ENCODE assay signal across 7 cellular contexts in genomic region chr1:1434131-1434811, GRCh38. TPM values are rescaled to one million over a fixed set of nuclear protein-coding genes. Genes with fewer than 3 reads are reported as not detected.
DNase-seq lines count a peak whose midpoint lies in the region; ATAC-seq, FAIRE-seq and TF ChIP-seq lines count a peak whose summit lies in the region.
"Had no signal": no experiment of that assay in that cellular context is flagged by ENCODE, and none has a peak within 500 bp of the region (broad histone marks: within the 10 kb centered on the region; RNA-seq: fewer than 3 reads in every experiment).

No MANE protein-coding gene starts in this region.

- peaks cover 0 to 8% of the 10 kb centered on the region in 2 experiments; a peak in 1 of 4 replicates for H3K79me2 ChIP-seq in H1 (ENCODE audit: control insufficient read depth in 1 of 2, insufficient read depth in 2 of 2, low read length in 2 of 2)

- H3K9me3 ChIP-seq in H1 (ENCODE audit: insufficient read depth in 2 of 2, low read depth in 1 of 2, low read length in 1 of 2) = no peaks in the 10 kb centered on the region

- H3K18ac ChIP-seq in H1 (ENCODE audit: extremely low read depth, low read length) = peak overlapping the region; percentile 86

- peak overlapping the region; percentile 90; the same call in 1 of the 2 replicates for H2BK20ac ChIP-seq in H1 (ENCODE audit: low read length)

- no peak overlapping the region for H2AFZ ChIP-seq in H1 (ENCODE audit: low read length)

- 23% methylated on average over 23 of the region's 32 CpGs; no CpG with 5 or more reads in 1 of the 2 experiments for WGBS in H1 (ENCODE audit: extremely low coverage in 1 of 2, insufficient coverage in 1 of 2, insufficient read length in 1 of 2, insufficient replicate concordance in 2 of 2, low coverage in 1 of 2, low lambda C conversion rate in 2 of 2, missing lambda C conversion rate in 1 of 2), 2 experiments

- H3K27me3 ChIP-seq in HL-60 (ENCODE audit: insufficient read depth, poor library complexity, severe bottlenecking) = peaks cover 18% of the 10 kb centered on the region
- H3K27me3 ChIP-seq in H1 (replicated peaks in 1 of 4; ENCODE audit: control insufficient read depth in 3 of 4, extremely low read depth in 1 of 4, insufficient read depth in 3 of 4, low read length in 3 of 4) = peaks cover 0 to 3% (median 0%) of the 10 kb centered on the region in 4 experiments; a peak in 2 of 7 replicates

- ATAC-seq in GM19023 (IDR thresholded peaks at IDR 0.05; ENCODE audit: unreplicated experiment) = no peak
- no peak for ATAC-seq in GM19397 (IDR thresholded peaks at IDR 0.05; ENCODE audit: unreplicated experiment)

- no peak overlapping the region for H2AK5ac ChIP-seq in H1 (ENCODE audit: low read depth, low read length)

- no peak for TF ChIP-seq POLR2A in H1 (IDR thresholded peaks at IDR 0.05; ENCODE audit: control extremely low read depth in 1 of 2, low read depth in 2 of 2, low read length in 2 of 2)

- no peak overlapping the region for H2BK120ac ChIP-seq in H1 (replicated peaks; ENCODE audit: low read depth, low read length)

- H4K8ac ChIP-seq in H1 (ENCODE audit: extremely low read depth, insufficient read depth, low read length) = peak overlapping the region; percentile 57

- POLR2A ChIA-PET in H1 (lab: Charles Lee; ENCODE audit: partially characterized antibody) = interaction anchor here (1.1 to 22.9 kb wide), 12 partner anchors 12 to 105 kb away, joined by 3 to 515 read pairs (median 4); partner anchors contain the start of genes ANKRD65, CCNL2 and MRPL20

- FAIRE-seq in H1 (lab: Jason Lieb, UNC) = no peak
- FAIRE-seq: endometrium had no signal

- peaks cover 0 to 59% (median 42%) of the 10 kb centered on the region in 4 experiments; a peak in 6 of 7 replicates for H3K4me1 ChIP-seq in H1 (replicated peaks in 1 of 4; ENCODE audit: control insufficient read depth in 3 of 4, insufficient read depth in 4 of 4, low read length in 3 of 4)

- H3K36me3 ChIP-seq in H1 (ENCODE audit: control insufficient read depth in 2 of 4, insufficient read depth in 4 of 4, low read length in 3 of 4) = peaks cover 0 to 5% (median 0%) of the 10 kb centered on the region in 4 experiments; a peak in 1 of 8 replicates

- peak overlapping the region; percentile 96; the same call in 1 of the 2 replicates for H2BK12ac ChIP-seq in H1 (ENCODE audit: low read depth, low read length)

- peak overlapping the region in 1 of 4 experiments; percentile 12; a peak in 2 of 7 replicates for H3K9ac ChIP-seq in H1 (replicated peaks in 1 of 4; ENCODE audit: extremely low read depth in 1 of 4, low read depth in 3 of 4, low read length in 3 of 4)

- peak overlapping the region; percentile 95; the same call in 1 of the 2 replicates for H2BK5ac ChIP-seq in H1 (ENCODE audit: low read depth, low read length)

- no peak overlapping the region for H4K5ac ChIP-seq in H1 (ENCODE audit: insufficient read length, low read depth, low read length)

- TF ChIP-seq EP300 in H1 (IDR thresholded peaks at IDR 0.05; ENCODE audit: borderline replicate concordance in 1 of 2, low read depth in 2 of 2, low read length in 2 of 2) = no peak

- no peak overlapping the region for H3K23ac ChIP-seq in H1 (ENCODE audit: insufficient read length)

- no peaks in the 10 kb centered on the region for H3K79me1 ChIP-seq in H1 (ENCODE audit: low read depth, low read length)

- H3K4ac ChIP-seq in H1 (replicated peaks; ENCODE audit: insufficient read length, low read depth, low read length) = peak overlapping the region; percentile 100

- H3K23me2 ChIP-seq in H1 (ENCODE audit: low read depth, low read length) = peaks cover 18% of the 10 kb centered on the region; the same call in 1 of the 2 replicates

- intact Hi-C loops in posterior vena cava (cut with DNase I) = no loop called here

- CTCF ChIA-PET in H1 (lab: Charles Lee; ENCODE audit: partially characterized antibody) = interaction anchor here (0.8 to 2.1 kb wide), 10 partner anchors 13 to 116 kb away, joined by 3 to 9 read pairs (median 4); partner anchors contain the start of gene ANKRD65

- H3K27ac ChIP-seq in HL-60 (replicated peaks) = no peak overlapping the region
- H3K27ac ChIP-seq in H1 (ENCODE audit: low read depth, low read length) = peak overlapping the region; percentile 59; the same call in 1 of the 2 replicates

- TF ChIP-seq RAD21 in H1 (IDR thresholded peaks at IDR 0.05 in 1 of 2, conservative IDR thresholded peaks at IDR 0.05 in 1 of 2; ENCODE audit: low read depth in 2 of 2, low read length in 2 of 2) = no peak; a peak in 1 of 4 replicates

- H3K56ac ChIP-seq in H1 (replicated peaks; ENCODE audit: insufficient read length, low read depth, low read length) = no peak overlapping the region

- no peak overlapping the region for H3K14ac ChIP-seq in H1 (ENCODE audit: insufficient read length)

- peaks cover 4 to 7% of the 10 kb centered on the region in 2 experiments for H4K20me1 ChIP-seq in H1 (replicated peaks in 1 of 2; ENCODE audit: control insufficient read depth in 1 of 2, insufficient read depth in 2 of 2, low read length in 2 of 2)

- peak overlapping the region; percentile 99 for H4K91ac ChIP-seq in H1 (replicated peaks; ENCODE audit: insufficient read length, low read length)

- TF ChIP-seq CTCF in HL-60 (IDR thresholded peaks at IDR 0.05; ENCODE audit: insufficient read depth, low read length) = no peak
- TF ChIP-seq CTCF in H1 (IDR thresholded peaks at IDR 0.05; ENCODE audit: control extremely low read depth in 1 of 3, insufficient read depth in 1 of 3, low read depth in 1 of 3, low read length in 3 of 3) = no peak

- H3K4me2 ChIP-seq in H1 (ENCODE audit: insufficient read depth in 1 of 2, low read depth in 2 of 2, low read length in 2 of 2) = peak overlapping the region; percentile 54 to 94

- H3K4me3 ChIP-seq in HL-60 (replicated peaks; ENCODE audit: insufficient read depth, low read length) (no peak overlapping the region), H1 (ENCODE audit: extremely low read depth in 1 of 4, insufficient read depth in 2 of 4, low read depth in 3 of 4, low read length in 4 of 4) (peak overlapping the region in 3 of 4 experiments; percentile 17 to 72 (median 21); a peak in 6 of 8 replicates)

- H2BK15ac ChIP-seq in H1 (ENCODE audit: low read length) = peak overlapping the region; percentile 92; the same call in 1 of the 2 replicates

- peak; percentile 52 to 55 for DNase-seq in HL-60 (ENCODE audit: low read depth in 1 of 2, low spot score in 1 of 2)
- peak in 1 of 2 experiments; percentile 83 for DNase-seq in H1 (ENCODE audit: low read depth in 1 of 2, low spot score in 2 of 2)
- DNase-seq in posterior vena cava (ENCODE audit: low spot score) = peak; percentile 84
- DNase-seq in SIG-M5 (lab: John Stamatoyannopoulos, UW) = no peak

RNA-seq across cellular contexts. Expression of gene VWA1, which starts 1.2 kb away (rescaled TPM):
- total RNA-seq in H1 (2021; fragmentation: NEBNext Ultra II Directional; extraction: Animal tissue kit (Norgen Biotek cat#: 25700)) = 36.6 and 42.0 TPM in 2 replicates
- 16.0 and 19.5 TPM in 2 replicates for polyA plus RNA-seq in H1 (2011; rRNA removed)
- polyA plus RNA-seq in H1 (2011; cell fraction: cytosol; rRNA removed) = 15.8 TPM
- polyA plus RNA-seq in H1 (2011; cell fraction: nucleus; rRNA removed) = 26.0 TPM
- polyA plus RNA-seq in H1 (2012, experiment 1 of 2) = 15.3 to 20.4 TPM (median 19.1 TPM) in 4 replicates
- 11.3 TPM for polyA plus RNA-seq in H1 (2012, experiment 2 of 2)
- 32.5 TPM for polyA plus RNA-seq in H1 (2013, experiment 1 of 2)
- polyA plus RNA-seq in H1 (2013, experiment 2 of 2) = 30.8 TPM
- 3.7 and 6.6 TPM in 2 replicates for polyA minus RNA-seq in H1 (2011; rRNA and poly(A)+ RNA removed)
- polyA minus RNA-seq in H1 (2011; cell fraction: cytosol; rRNA and poly(A)+ RNA removed) = 13.1 TPM
- polyA minus RNA-seq in H1 (2011; cell fraction: nucleus; rRNA and poly(A)+ RNA removed) = 13.6 TPM
- 10 to 100 TPM; 59.8 to 67.7 TPM for total RNA-seq in posterior vena cava

RNA-seq across cellular contexts. Expression of gene ANKRD65, which starts 13.2 kb away (rescaled TPM):
- 1.8 and 2.2 TPM in 2 replicates for total RNA-seq in H1 (2021; fragmentation: NEBNext Ultra II Directional; extraction: Animal tissue kit (Norgen Biotek cat#: 25700))
- 1.7 and 2.0 TPM in 2 replicates for polyA plus RNA-seq in H1 (2011; rRNA removed)
- polyA plus RNA-seq in H1 (2011; cell fraction: cytosol; rRNA removed) = 3.2 TPM
- 6.6 TPM for polyA plus RNA-seq in H1 (2011; cell fraction: nucleus; rRNA removed)
- polyA plus RNA-seq in H1 (2012, experiment 1 of 2) = 2.6 to 3.5 TPM (median 3.3 TPM) in 4 replicates
- 3.2 TPM for polyA plus RNA-seq in H1 (2012, experiment 2 of 2)
- polyA plus RNA-seq in H1 (2013, experiment 1 of 2) = 1.2 TPM
- 1.3 TPM for polyA plus RNA-seq in H1 (2013, experiment 2 of 2)
- 0.73 and 0.80 TPM in 2 replicates for polyA minus RNA-seq in H1 (2011; rRNA and poly(A)+ RNA removed)
- polyA minus RNA-seq in H1 (2011; cell fraction: cytosol; rRNA and poly(A)+ RNA removed) = 1.7 TPM
- polyA minus RNA-seq in H1 (2011; cell fraction: nucleus; rRNA and poly(A)+ RNA removed) = 2.2 TPM
- 1 to 10 TPM; 2.4 to 7.4 TPM for total RNA-seq in posterior vena cava

RNA-seq across cellular contexts. Expression of gene ATAD3C, which starts 15.2 kb away (rescaled TPM):
- 1.3 and 2.0 TPM in 2 replicates for total RNA-seq in H1 (2021; fragmentation: NEBNext Ultra II Directional; extraction: Animal tissue kit (Norgen Biotek cat#: 25700))
- polyA plus RNA-seq in H1 (2011; rRNA removed) = 2.7 and 2.8 TPM in 2 replicates
- polyA plus RNA-seq in H1 (2011; cell fraction: cytosol; rRNA removed) = 2.3 TPM
- polyA plus RNA-seq in H1 (2011; cell fraction: nucleus; rRNA removed) = 10.7 TPM
- polyA plus RNA-seq in H1 (2012, experiment 1 of 2) = 3.1 to 5.1 TPM (median 3.8 TPM) in 4 replicates
- polyA plus RNA-seq in H1 (2012, experiment 2 of 2) = 1.9 TPM
- polyA plus RNA-seq in H1 (2013, experiment 1 of 2) = 1.1 TPM
- polyA plus RNA-seq in H1 (2013, experiment 2 of 2) = 0.74 TPM
- 0.57 and 0.88 TPM in 2 replicates for polyA minus RNA-seq in H1 (2011; rRNA and poly(A)+ RNA removed)
- polyA minus RNA-seq in H1 (2011; cell fraction: cytosol; rRNA and poly(A)+ RNA removed) = 0.73 TPM
- polyA minus RNA-seq in H1 (2011; cell fraction: nucleus; rRNA and poly(A)+ RNA removed) = 3.2 TPM
- total RNA-seq in posterior vena cava = under 1 TPM; 0.14 to 0.83 TPM

RNA-seq across cellular contexts. Expression of gene MRPL20, which starts 27.2 kb away (rescaled TPM):
- 126 and 130 TPM in 2 replicates for total RNA-seq in H1 (2021; fragmentation: NEBNext Ultra II Directional; extraction: Animal tissue kit (Norgen Biotek cat#: 25700))
- 138 and 151 TPM in 2 replicates for polyA plus RNA-seq in H1 (2011; rRNA removed)
- polyA plus RNA-seq in H1 (2011; cell fraction: cytosol; rRNA removed) = 155 TPM
- 119 TPM for polyA plus RNA-seq in H1 (2011; cell fraction: nucleus; rRNA removed)
- polyA plus RNA-seq in H1 (2012, experiment 1 of 2) = 199 to 245 TPM (median 224 TPM) in 4 replicates
- 282 TPM for polyA plus RNA-seq in H1 (2012, experiment 2 of 2)
- polyA plus RNA-seq in H1 (2013, experiment 1 of 2) = 197 TPM
- polyA plus RNA-seq in H1 (2013, experiment 2 of 2) = 188 TPM
- 67.9 and 70.9 TPM in 2 replicates for polyA minus RNA-seq in H1 (2011; rRNA and poly(A)+ RNA removed)
- 82.3 TPM for polyA minus RNA-seq in H1 (2011; cell fraction: cytosol; rRNA and poly(A)+ RNA removed)
- 51.4 TPM for polyA minus RNA-seq in H1 (2011; cell fraction: nucleus; rRNA and poly(A)+ RNA removed)
- total RNA-seq in posterior vena cava = 10 to 100 TPM; 69.7 to 75.0 TPM

RNA-seq across cellular contexts. Expression of gene CCNL2, which starts 35.1 kb away (rescaled TPM):
- total RNA-seq in H1 (2021; fragmentation: NEBNext Ultra II Directional; extraction: Animal tissue kit (Norgen Biotek cat#: 25700)) = 120 TPM in 2 replicates
- polyA plus RNA-seq in H1 (2011; rRNA removed) = 79.8 and 121 TPM in 2 replicates
- polyA plus RNA-seq in H1 (2011; cell fraction: cytosol; rRNA removed) = 153 TPM
- polyA plus RNA-seq in H1 (2011; cell fraction: nucleus; rRNA removed) = 606 TPM
- polyA plus RNA-seq in H1 (2012, experiment 1 of 2) = 111 to 127 TPM (median 117 TPM) in 4 replicates
- 46.7 TPM for polyA plus RNA-seq in H1 (2012, experiment 2 of 2)
- polyA plus RNA-seq in H1 (2013, experiment 1 of 2) = 109 TPM
- 91.9 TPM for polyA plus RNA-seq in H1 (2013, experiment 2 of 2)
- 66.3 and 81.1 TPM in 2 replicates for polyA minus RNA-seq in H1 (2011; rRNA and poly(A)+ RNA removed)
- polyA minus RNA-seq in H1 (2011; cell fraction: cytosol; rRNA and poly(A)+ RNA removed) = 48.5 TPM
- polyA minus RNA-seq in H1 (2011; cell fraction: nucleus; rRNA and poly(A)+ RNA removed) = 142 TPM
- 100 to 1,000 TPM; 102 to 109 TPM for total RNA-seq in posterior vena cava
